Comparison of ENCODE assay signal across 17 cellular contexts in the genomic region with DNA sequence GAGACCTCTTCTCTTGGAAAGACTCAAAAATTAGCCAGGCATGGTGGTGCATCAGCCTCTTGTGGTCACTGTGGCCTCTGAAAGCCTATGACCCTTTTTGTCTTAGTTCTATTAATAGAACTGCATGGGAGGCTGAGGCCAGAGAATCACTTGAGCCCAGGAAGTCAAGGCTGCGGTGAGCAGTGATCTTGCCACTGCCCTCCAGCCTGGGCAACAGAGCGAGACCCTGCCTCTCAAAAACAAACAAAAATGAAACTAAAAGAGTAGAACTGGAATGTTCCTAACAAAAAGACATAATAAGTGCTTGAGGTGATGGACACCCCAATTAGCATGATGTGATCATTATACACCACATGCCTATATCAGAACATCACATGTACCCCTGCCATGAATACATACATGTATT.
DNase-seq lines count a peak whose midpoint lies in the region; ATAC-seq, FAIRE-seq and TF ChIP-seq lines count a peak whose summit lies in the region.
"Had no signal": no experiment of that assay in that cellular context is flagged by ENCODE, and none has a peak within 500 bp of the region (broad histone marks: within the 10 kb centered on the region; RNA-seq: fewer than 3 reads in every experiment).

No MANE protein-coding gene starts in this region.

- peaks cover 37% of the 10 kb centered on the region for H3K4me1 ChIP-seq in hepatocyte (ENCODE audit: insufficient read depth)

- TF ChIP-seq CTCF in GM06990 (IDR thresholded peaks at IDR 0.05; ENCODE audit: insufficient read depth, low read length, poor library complexity, severe bottlenecking) (no peak), hepatocyte (IDR thresholded peaks at IDR 0.05; ENCODE audit: poor library complexity) (no peak)

- no peak overlapping the region for H3K4me3 ChIP-seq in GM06990 (replicated peaks; ENCODE audit: low read depth, low read length)
- H3K4me3 ChIP-seq in hepatocyte = no peak overlapping the region
- H3K4me3 ChIP-seq: SJCRH30, vagina had no signal

- H3K9me2 ChIP-seq in hepatocyte (replicated peaks; ENCODE audit: insufficient read depth) = no peaks in the 10 kb centered on the region

- no peaks in the 10 kb centered on the region for H3K36me3 Mint-ChIP-seq in natural killer cell treated with Interleukin-12 subunit alpha and Interleukin-12 subunit beta and Interleukin-15 and Interleukin-18, amount 100 ng/mL, for 72 hours

- H3K79me2 ChIP-seq in hepatocyte = no peaks in the 10 kb centered on the region

- H3K9me3 Mint-ChIP-seq in natural killer cell treated with Interleukin-12 subunit alpha and Interleukin-12 subunit beta and Interleukin-15 and Interleukin-18, amount 100 ng/mL, for 72 hours = no peaks in the 10 kb centered on the region
- H3K9me3 Mint-ChIP-seq: dendritic cell treated with granulocyte-macrophage colony-stimulating factor and Interleukin-4, amounts not matched to agents 40 ng/mL and 50 ng/mL, for 4 days had no signal

- H3K36me3 ChIP-seq in GM06990 (ENCODE audit: control insufficient read depth, insufficient read depth, low read length) (no peaks in the 10 kb centered on the region), hepatocyte (replicated peaks; ENCODE audit: insufficient read depth, low read depth) (no peaks in the 10 kb centered on the region)
- H3K36me3 ChIP-seq: SJCRH30, vagina had no signal

- no peak overlapping the region for H3K27ac Mint-ChIP-seq in natural killer cell treated with Interleukin-12 subunit alpha and Interleukin-12 subunit beta and Interleukin-15 and Interleukin-18, amount 100 ng/mL, for 72 hours
- H3K27ac Mint-ChIP-seq: dendritic cell treated with granulocyte-macrophage colony-stimulating factor and Interleukin-4, amounts not matched to agents 40 ng/mL and 50 ng/mL, for 4 days had no signal

- no peaks in the 10 kb centered on the region for H3K9me3 ChIP-seq in hepatocyte (ENCODE audit: low read depth)
- H3K9me3 ChIP-seq: SJCRH30, vagina had no signal

- peak; percentile 52 for DNase-seq in GM06990 (ENCODE audit: extremely low read depth, insufficient read length)
- DNase-seq in hepatocyte (ENCODE audit: low spot score) = no peak
- no peak for DNase-seq in stimulated activated CD4-positive, alpha-beta T cell treated with anti-CD3 and anti-CD28 coated beads, Interleukin-12 subunit alpha, Interleukin-12 subunit beta, amount 100 ng/mL, for 4 hours
- no peak for DNase-seq in urothelium cell line (ENCODE audit: low spot score)
- DNase-seq in inferior parietal cortex (ENCODE audit: extremely low spot score) = no peak
- DNase-seq in natural killer cell treated with Interleukin-12 subunit alpha and Interleukin-12 subunit beta and Interleukin-15 and Interleukin-18, amount 100 ng/mL, for 72 hours (ENCODE audit: low spot score) = no peak
- DNase-seq: EL, foreskin keratinocyte, HCEC 1CT, NCI-H1105 treated with DMSO at 0.1 percent for 48 hours, NCI-H774, nucleus accumbens, SJCRH30 had no signal

- H2AFZ ChIP-seq in hepatocyte = no peak overlapping the region

- no peak for FAIRE-seq in urothelium cell line (lab: Jason Lieb, UNC)

- H3K27me3 ChIP-seq in GM06990 (replicated peaks; ENCODE audit: control insufficient read depth, insufficient read depth, low read length) (no peaks in the 10 kb centered on the region), hepatocyte (no peaks in the 10 kb centered on the region)
- H3K27me3 ChIP-seq: foreskin keratinocyte, SJCRH30, vagina had no signal

- H3K4me3 Mint-ChIP-seq in natural killer cell treated with Interleukin-12 subunit alpha and Interleukin-12 subunit beta and Interleukin-15 and Interleukin-18, amount 100 ng/mL, for 72 hours = no peak overlapping the region
- H3K4me3 Mint-ChIP-seq: dendritic cell treated with granulocyte-macrophage colony-stimulating factor and Interleukin-4, amounts not matched to agents 40 ng/mL and 50 ng/mL, for 4 days had no signal

- peaks cover 0 to 3% of the 10 kb centered on the region in 2 donors for H3K4me1 Mint-ChIP-seq in natural killer cell treated with Interleukin-12 subunit alpha and Interleukin-12 subunit beta and Interleukin-15 and Interleukin-18, amount 100 ng/mL, for 72 hours (ENCODE audit: low read depth in 2 of 2)

- H3K4me2 ChIP-seq in hepatocyte = no peak overlapping the region

- WGBS in hepatocyte (ENCODE audit: low lambda C conversion rate, missing lambda C conversion rate) = 93% methylated on average over 2 of the region's 2 CpGs

- H3K27ac ChIP-seq in hepatocyte = peak overlapping the region; percentile 82
- H3K27ac ChIP-seq: foreskin keratinocyte, SJCRH30, vagina had no signal

- H3K27me3 Mint-ChIP-seq in natural killer cell treated with Interleukin-12 subunit alpha and Interleukin-12 subunit beta and Interleukin-15 and Interleukin-18, amount 100 ng/mL, for 72 hours = no peaks in the 10 kb centered on the region
- H3K27me3 Mint-ChIP-seq: dendritic cell treated with granulocyte-macrophage colony-stimulating factor and Interleukin-4, amounts not matched to agents 40 ng/mL and 50 ng/mL, for 4 days had no signal

- ATAC-seq in GM19468 (IDR thresholded peaks at IDR 0.05; ENCODE audit: extremely low read depth, unreplicated experiment) (peak; percentile 71), HG03342 (IDR thresholded peaks at IDR 0.05; ENCODE audit: unreplicated experiment) (peak; percentile 64)
- no peak for ATAC-seq in natural killer cell treated with Interleukin-12 subunit alpha and Interleukin-12 subunit beta and Interleukin-15 and Interleukin-18, amount 100 ng/mL, for 72 hours
- ATAC-seq: foreskin keratinocyte had no signal

- H4K20me1 ChIP-seq in hepatocyte (ENCODE audit: insufficient read depth, poor library complexity, severe bottlenecking) = no peaks in the 10 kb centered on the region

Comparison
In these comparisons a context has a peak if more than half of its experiments do, and no peak if none do; other contexts are left out.
1. ATAC-seq: peak in GM19468 (single experiment) and HG03342 (single experiment); none in natural killer cell treated with Interleukin-12 subunit alpha and Interleukin-12 subunit beta and Interleukin-15 and Interleukin-18, amount 100 ng/mL, for 72 hours (0 of 2).